8 cellular contexts compared by ENCODE assay signal in the genomic region with DNA sequence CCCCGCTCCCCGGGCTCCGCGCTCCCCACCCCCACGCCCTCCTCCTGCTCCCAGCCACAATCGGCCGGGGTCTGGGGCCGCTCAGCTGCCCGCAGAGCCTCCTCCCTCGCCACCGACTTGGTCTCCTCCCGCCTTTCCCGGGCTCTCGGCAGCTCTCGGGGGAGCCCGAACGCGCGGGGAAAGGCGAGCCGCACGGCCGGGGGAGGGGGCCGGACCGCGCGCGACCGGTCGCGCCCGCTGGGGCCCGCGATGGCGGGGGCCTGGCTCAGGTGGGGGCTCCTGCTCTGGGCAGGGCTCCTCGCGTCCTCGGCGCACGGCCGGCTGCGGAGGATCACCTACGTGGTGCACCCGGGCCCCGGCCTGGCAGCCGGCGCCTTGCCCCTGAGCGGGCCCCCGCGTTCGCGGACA. TPM values are rescaled to one million over a fixed set of nuclear protein-coding genes. Genes with fewer than 3 reads are reported as not detected.
DNase-seq lines count a peak whose midpoint lies in the region; ATAC-seq and TF ChIP-seq lines count a peak whose summit lies in the region.

No MANE protein-coding gene starts in this region.

- H3K27me3 ChIP-seq in DOHH2 (ENCODE audit: control insufficient read depth, low read length): no peaks in the 10 kb centered on the region
- no peaks in the 10 kb centered on the region for H3K27me3 ChIP-seq in NT2/D1 (ENCODE audit: insufficient read depth, insufficient read length)
- no peaks in the 10 kb centered on the region for H3K27me3 ChIP-seq in endodermal cell (ENCODE audit: control insufficient read depth, insufficient read depth, low read length, poor library complexity, severe bottlenecking)

- DNase-seq in NT2/D1 (ENCODE audit: low read depth, low spot score): no peak
- peak; percentile 84 for DNase-seq in endodermal cell
- no peak for DNase-seq in natural killer cell treated with Interleukin-12 subunit alpha and Interleukin-12 subunit beta and Interleukin-15 and Interleukin-18, amount 100 ng/mL, for 72 hours (ENCODE audit: low spot score)
- no peak for DNase-seq in occipital lobe (lab: John Stamatoyannopoulos, UW)
- no peak for DNase-seq in GM19240 (ENCODE audit: insufficient read length, low spot score)
- no peak for DNase-seq in Kasumi-1 (lab: John Stamatoyannopoulos, UW)

- H3K4me3 Mint-ChIP-seq in endodermal cell: peak overlapping the region; percentile 70
- peak overlapping the region; percentile 76 for H3K4me3 Mint-ChIP-seq in natural killer cell treated with Interleukin-12 subunit alpha and Interleukin-12 subunit beta and Interleukin-15 and Interleukin-18, amount 100 ng/mL, for 72 hours

- peak; percentile 16 for ATAC-seq in GM21576 (IDR thresholded peaks at IDR 0.05; ENCODE audit: unreplicated experiment)
- ATAC-seq in natural killer cell treated with Interleukin-12 subunit alpha and Interleukin-12 subunit beta and Interleukin-15 and Interleukin-18, amount 100 ng/mL, for 72 hours: peak; percentile 26 to 33

- peak overlapping the region; percentile 78 for H3K4me2 ChIP-seq in DOHH2 (ENCODE audit: low read length)

- peaks cover 5% of the 10 kb centered on the region for H3K27me3 Mint-ChIP-seq in endodermal cell (ENCODE audit: insufficient read depth)
- H3K27me3 Mint-ChIP-seq in natural killer cell treated with Interleukin-12 subunit alpha and Interleukin-12 subunit beta and Interleukin-15 and Interleukin-18, amount 100 ng/mL, for 72 hours: peaks cover 11 to 12% of the 10 kb centered on the region in 2 donors

- H3K79me2 ChIP-seq in DOHH2 (ENCODE audit: control insufficient read depth, low read length): peaks cover 54% of the 10 kb centered on the region

- H3K9ac ChIP-seq in NT2/D1 (ENCODE audit: insufficient read length, low read depth): peak overlapping the region; percentile 85
- no peak overlapping the region for H3K9ac ChIP-seq in endodermal cell (ENCODE audit: extremely low read depth, low read length, poor library complexity, severe bottlenecking)

- H3K27ac ChIP-seq in DOHH2 (ENCODE audit: low read depth, low read length) (peak overlapping the region; percentile 77), endodermal cell (ENCODE audit: low read depth, low read length) (no peak overlapping the region)

- peaks cover 68% of the 10 kb centered on the region for H3K4me1 ChIP-seq in DOHH2 (ENCODE audit: control insufficient read depth, low read length)
- no peaks in the 10 kb centered on the region for H3K4me1 ChIP-seq in NT2/D1 (ENCODE audit: insufficient read depth, insufficient read length)
- H3K4me1 ChIP-seq in endodermal cell (ENCODE audit: control insufficient read depth, insufficient read depth, low read length): no peaks in the 10 kb centered on the region

- H3K36me3 ChIP-seq in DOHH2 (ENCODE audit: control insufficient read depth, low read length) (peaks cover 43% of the 10 kb centered on the region), NT2/D1 (ENCODE audit: insufficient read depth, insufficient read length, low read length) (no peaks in the 10 kb centered on the region), endodermal cell (ENCODE audit: control insufficient read depth, insufficient read depth, low read length) (no peaks in the 10 kb centered on the region)

- no peaks in the 10 kb centered on the region for H3K36me3 Mint-ChIP-seq in endodermal cell (ENCODE audit: low read depth)
- H3K36me3 Mint-ChIP-seq in natural killer cell treated with Interleukin-12 subunit alpha and Interleukin-12 subunit beta and Interleukin-15 and Interleukin-18, amount 100 ng/mL, for 72 hours: no peaks in the 10 kb centered on the region

- no peaks in the 10 kb centered on the region for H3K9me3 Mint-ChIP-seq in endodermal cell
- H3K9me3 Mint-ChIP-seq in natural killer cell treated with Interleukin-12 subunit alpha and Interleukin-12 subunit beta and Interleukin-15 and Interleukin-18, amount 100 ng/mL, for 72 hours: no peaks in the 10 kb centered on the region

- H3K9me2 ChIP-seq in DOHH2 (replicated peaks; ENCODE audit: control insufficient read depth, low read length): no peaks in the 10 kb centered on the region

- peaks cover 12% of the 10 kb centered on the region for H3F3A ChIP-seq in DOHH2 (ENCODE audit: control insufficient read depth, insufficient read depth)

- TF ChIP-seq CTCF in DOHH2 (IDR thresholded peaks at IDR 0.05; ENCODE audit: low read depth, low read length, poor library complexity, severe bottlenecking): no peak
- no peak for TF ChIP-seq CTCF in endodermal cell (conservative IDR thresholded peaks at IDR 0.05)

- 0% methylated on average over 10 to 52 of the region's 52 CpGs for WGBS in endodermal cell (ENCODE audit: insufficient coverage in 1 of 2, insufficient read length in 1 of 2), 2 experiments

- no peaks in the 10 kb centered on the region for H3K9me3 ChIP-seq in DOHH2 (ENCODE audit: control insufficient read depth, insufficient read depth, low read length)
- H3K9me3 ChIP-seq in NT2/D1 (ENCODE audit: insufficient read depth, low read length): no peaks in the 10 kb centered on the region
- no peaks in the 10 kb centered on the region for H3K9me3 ChIP-seq in endodermal cell (ENCODE audit: control insufficient read depth, low read length)

- peaks cover 13% of the 10 kb centered on the region for H4K20me1 ChIP-seq in DOHH2 (ENCODE audit: control insufficient read depth, insufficient read depth, low read depth, low read length)

- H3K4me1 Mint-ChIP-seq in endodermal cell: peaks cover 13% of the 10 kb centered on the region
- peaks cover 4 to 8% of the 10 kb centered on the region in 2 donors for H3K4me1 Mint-ChIP-seq in natural killer cell treated with Interleukin-12 subunit alpha and Interleukin-12 subunit beta and Interleukin-15 and Interleukin-18, amount 100 ng/mL, for 72 hours (ENCODE audit: low read depth in 2 of 2)

- no peak overlapping the region for H3K27ac Mint-ChIP-seq in endodermal cell
- H3K27ac Mint-ChIP-seq in natural killer cell treated with Interleukin-12 subunit alpha and Interleukin-12 subunit beta and Interleukin-15 and Interleukin-18, amount 100 ng/mL, for 72 hours: no peak overlapping the region

- H3K4me3 ChIP-seq in DOHH2 (ENCODE audit: low read length) (peak overlapping the region; percentile 79), NT2/D1 (ENCODE audit: insufficient read length, low read depth) (peak overlapping the region; percentile 55), endodermal cell (ENCODE audit: low read length) (peak overlapping the region; percentile 93)

RNA-seq across cellular contexts. Expression of gene LTBP1, which starts 0.3 kb away (rescaled TPM):
- total RNA-seq in endodermal cell (10 to 100 TPM; 43.2 to 43.4 TPM), occipital lobe (25.6 TPM)
- 41.9 TPM for polyA plus RNA-seq in endodermal cell (2013, experiment 1 of 2)
- polyA plus RNA-seq in endodermal cell (2013, experiment 2 of 2): 41.9 TPM
- under 1 TPM; 0.39 to 0.76 TPM for total RNA-seq in natural killer cell treated with Interleukin-12 subunit alpha and Interleukin-12 subunit beta and Interleukin-15 and Interleukin-18, amount 100 ng/mL, for 72 hours

Comparison
In these comparisons a context has a peak if more than half of its experiments do, and no peak if none do; other contexts are left out.
1. RNA of gene LTBP1, which starts 0.3 kb away (total RNA-seq): 43.2 to 43.4 TPM in endodermal cell and 25.6 TPM in occipital lobe (single experiment); 0.39 to 0.76 TPM in natural killer cell treated with Interleukin-12 subunit alpha and Interleukin-12 subunit beta and Interleukin-15 and Interleukin-18, amount 100 ng/mL, for 72 hours; every median in the first group is over 10 times any median in the second.
2. Peak in every context shown above with its lines, with median percentiles within 50 percentile points of each other: H3K4me3 ChIP-seq.